ENCODE assay signal across 1 cellular context in genomic region chr21:37348664-37349063, GRCh38.
A peak's percentile ranks its signal among the peaks of the same experiment; 100 is the strongest.
TF ChIP-seq lines count a peak whose summit lies in the region.

No MANE protein-coding gene starts in this region.

TF ChIP-seq in K562, 482 proteins besides CTCF, POLR2A, EP300 and RAD21 (continued from another document and continues in another):
- TF ChIP-seq MCM5 (IDR thresholded peaks at IDR 0.05; ENCODE audit: low read depth) (no peak), ZNF79 (CRISPR knock-in tag; IDR thresholded peaks at IDR 0.05; ENCODE audit: low read depth) (no peak), ILK (tag; IDR thresholded peaks at IDR 0.05; ENCODE audit: borderline replicate concordance, low read depth) (no peak), ZNF217 (CRISPR knock-in tag; IDR thresholded peaks at IDR 0.05) (no peak), FOXK2 (conservative IDR thresholded peaks at IDR 0.05 in 1 of 2, IDR thresholded peaks at IDR 0.05 in 1 of 2; ENCODE audit: low read depth in 2 of 2) (0 out of 4 replicates have a peak, but pooled peaks of 1 of the 2 experiments have one; percentile 18), BMI1 (IDR thresholded peaks at IDR 0.05; ENCODE audit: low read length) (no peak), ZNF224 (CRISPR knock-in tag; IDR thresholded peaks at IDR 0.05) (no peak), FOXM1 (IDR thresholded peaks at IDR 0.05; ENCODE audit: low read depth) (peak; percentile 50; the same call in 1 of the 2 replicates), FOXM1 (CRISPR knock-in tag; IDR thresholded peaks at IDR 0.05; ENCODE audit: low read depth) (no peak), ZNF444 (CRISPR knock-in tag; IDR thresholded peaks at IDR 0.05) (no peak), HMGXB4 (CRISPR knock-in tag; IDR thresholded peaks at IDR 0.05) (no peak), NCOR1 (IDR thresholded peaks at IDR 0.05) (0 out of 2 replicates have a peak, but pooled peaks have one; percentile 22), CREM (IDR thresholded peaks at IDR 0.05; ENCODE audit: low read depth) (no peak), ZNF3 (CRISPR knock-in tag; IDR thresholded peaks at IDR 0.05) (no peak), ZNF274 (IDR thresholded peaks at IDR 0.05; ENCODE audit: borderline replicate concordance, low read depth, low read length) (no peak), CHCHD3 (CRISPR knock-in tag; IDR thresholded peaks at IDR 0.05) (no peak), HNRNPK (IDR thresholded peaks at IDR 0.05; ENCODE audit: low read depth, low read length, poor library complexity, severe bottlenecking) (no peak), ZNF232 (CRISPR knock-in tag; IDR thresholded peaks at IDR 0.05) (no peak), HDAC1 (IDR thresholded peaks at IDR 0.05) (peak in 1 of 2 experiments; percentile 52; a peak in 1 of 4 replicates), U2AF2 (optimal IDR thresholded peaks at IDR 0.05; ENCODE audit: low read depth, low read length) (no peak), ZZZ3 (IDR thresholded peaks at IDR 0.05) (no peak), ZNF143 (CRISPR knock-in tag; IDR thresholded peaks at IDR 0.05) (no peak), ZBTB12 (CRISPR knock-in tag; IDR thresholded peaks at IDR 0.05) (no peak), KDM1A (IDR thresholded peaks at IDR 0.05) (peak; percentile 23 to 45; a peak in 1 of 4 replicates), MXI1 (IDR thresholded peaks at IDR 0.05; ENCODE audit: low read depth, low read length) (no peak), HDAC8 (tag; IDR thresholded peaks at IDR 0.05) (no peak), CSDE1 (IDR thresholded peaks at IDR 0.05) (no peak), CAMTA2 (CRISPR knock-in tag; conservative IDR thresholded peaks at IDR 0.05) (no peak), LEF1 (IDR thresholded peaks at IDR 0.05) (peak; percentile 44; the same call in 1 of the 2 replicates), ZNF695 (CRISPR knock-in tag; IDR thresholded peaks at IDR 0.05) (no peak), ZNF584 (CRISPR knock-in tag; IDR thresholded peaks at IDR 0.05; ENCODE audit: low read depth) (no peak), JUN (IDR thresholded peaks at IDR 0.05; ENCODE audit: borderline replicate concordance, low read depth, low read length) (0 out of 2 replicates have a peak, but pooled peaks have one; percentile 5), JUN (CRISPR knock-in tag; IDR thresholded peaks at IDR 0.05; ENCODE audit: borderline replicate concordance) (no peak), ZC3H11A (IDR thresholded peaks at IDR 0.05; ENCODE audit: low read depth, low read length) (no peak), PHB (CRISPR knock-in tag; IDR thresholded peaks at IDR 0.05) (no peak), PML (IDR thresholded peaks at IDR 0.05; ENCODE audit: low read length) (no peak), PURB (CRISPR knock-in tag; IDR thresholded peaks at IDR 0.05; ENCODE audit: low read depth) (no peak), SIN3A (IDR thresholded peaks at IDR 0.05; ENCODE audit: borderline replicate concordance in 2 of 2, control insufficient read depth in 1 of 2, low read depth in 2 of 2, low read length in 2 of 2) (no peak), RERE (CRISPR knock-in tag; IDR thresholded peaks at IDR 0.05; ENCODE audit: borderline replicate concordance) (no peak), ZNF431 (CRISPR knock-in tag; IDR thresholded peaks at IDR 0.05) (no peak), ETS2 (tag; IDR thresholded peaks at IDR 0.05; ENCODE audit: borderline replicate concordance, poor library complexity, severe bottlenecking) (no peak), KLF10 (CRISPR knock-in tag; IDR thresholded peaks at IDR 0.05) (no peak), ZNF644 (tag; IDR thresholded peaks at IDR 0.05; ENCODE audit: low read depth) (no peak), ETV1 (tag; conservative IDR thresholded peaks at IDR 0.05; ENCODE audit: low read depth) (0 out of 2 replicates have a peak, but pooled peaks have one; percentile 34), ARHGAP35 (IDR thresholded peaks at IDR 0.05; ENCODE audit: partially characterized antibody) (no peak), TCF3 (CRISPR knock-in tag; IDR thresholded peaks at IDR 0.05) (no peak), MTA3 (IDR thresholded peaks at IDR 0.05; ENCODE audit: borderline replicate concordance) (peak; percentile 75; the same call in 1 of the 2 replicates), ATF4 (CRISPR knock-in tag; IDR thresholded peaks at IDR 0.05) (no peak), ZNF436 (CRISPR knock-in tag; IDR thresholded peaks at IDR 0.05) (no peak), MAFF (IDR thresholded peaks at IDR 0.05; ENCODE audit: low read length) (no peak), GABPB2 (CRISPR knock-in tag; conservative IDR thresholded peaks at IDR 0.05) (no peak), EHMT2 (IDR thresholded peaks at IDR 0.05) (peak; percentile 46; the same call in 1 of the 2 replicates), CBX1 (IDR thresholded peaks at IDR 0.05; ENCODE audit: low read depth) (peak; percentile 82; the same call in 1 of the 2 replicates), JUND (IDR thresholded peaks at IDR 0.05; ENCODE audit: borderline replicate concordance, low read depth, low read length) (0 out of 2 replicates have a peak, but pooled peaks have one; percentile 13), JUND (tag; IDR thresholded peaks at IDR 0.05; ENCODE audit: borderline replicate concordance, low read depth, low read length) (0 out of 3 replicates have a peak, but pooled peaks have one; percentile 33), KLF16 (IDR thresholded peaks at IDR 0.05) (no peak), FIP1L1 (IDR thresholded peaks at IDR 0.05; ENCODE audit: low read depth, low read length, poor library complexity, severe bottlenecking) (no peak), CBX3 (IDR thresholded peaks at IDR 0.05; ENCODE audit: borderline replicate concordance in 1 of 2, low read length in 2 of 2) (peak in 1 of 2 experiments; percentile 100; a peak in 2 of 3 replicates)
- TF ChIP-seq, protein P1, sequence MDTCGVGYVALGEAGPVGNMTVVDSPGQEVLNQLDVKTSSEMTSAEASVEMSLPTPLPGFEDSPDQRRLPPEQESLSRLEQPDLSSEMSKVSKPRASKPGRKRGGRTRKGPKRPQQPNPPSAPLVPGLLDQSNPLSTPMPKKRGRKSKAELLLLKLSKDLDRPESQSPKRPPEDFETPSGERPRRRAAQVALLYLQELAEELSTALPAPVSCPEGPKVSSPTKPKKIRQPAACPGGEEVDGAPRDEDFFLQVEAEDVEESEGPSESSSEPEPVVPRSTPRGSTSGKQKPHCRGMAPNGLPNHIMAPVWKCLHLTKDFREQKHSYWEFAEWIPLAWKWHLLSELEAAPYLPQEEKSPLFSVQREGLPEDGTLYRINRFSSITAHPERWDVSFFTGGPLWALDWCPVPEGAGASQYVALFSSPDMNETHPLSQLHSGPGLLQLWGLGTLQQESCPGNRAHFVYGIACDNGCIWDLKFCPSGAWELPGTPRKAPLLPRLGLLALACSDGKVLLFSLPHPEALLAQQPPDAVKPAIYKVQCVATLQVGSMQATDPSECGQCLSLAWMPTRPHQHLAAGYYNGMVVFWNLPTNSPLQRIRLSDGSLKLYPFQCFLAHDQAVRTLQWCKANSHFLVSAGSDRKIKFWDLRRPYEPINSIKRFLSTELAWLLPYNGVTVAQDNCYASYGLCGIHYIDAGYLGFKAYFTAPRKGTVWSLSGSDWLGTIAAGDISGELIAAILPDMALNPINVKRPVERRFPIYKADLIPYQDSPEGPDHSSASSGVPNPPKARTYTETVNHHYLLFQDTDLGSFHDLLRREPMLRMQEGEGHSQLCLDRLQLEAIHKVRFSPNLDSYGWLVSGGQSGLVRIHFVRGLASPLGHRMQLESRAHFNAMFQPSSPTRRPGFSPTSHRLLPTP (IDR thresholded peaks at IDR 0.05; ENCODE audit: borderline replicate concordance, extremely low read depth, insufficient read length), result no peak
- TF ChIP-seq, protein P2, sequence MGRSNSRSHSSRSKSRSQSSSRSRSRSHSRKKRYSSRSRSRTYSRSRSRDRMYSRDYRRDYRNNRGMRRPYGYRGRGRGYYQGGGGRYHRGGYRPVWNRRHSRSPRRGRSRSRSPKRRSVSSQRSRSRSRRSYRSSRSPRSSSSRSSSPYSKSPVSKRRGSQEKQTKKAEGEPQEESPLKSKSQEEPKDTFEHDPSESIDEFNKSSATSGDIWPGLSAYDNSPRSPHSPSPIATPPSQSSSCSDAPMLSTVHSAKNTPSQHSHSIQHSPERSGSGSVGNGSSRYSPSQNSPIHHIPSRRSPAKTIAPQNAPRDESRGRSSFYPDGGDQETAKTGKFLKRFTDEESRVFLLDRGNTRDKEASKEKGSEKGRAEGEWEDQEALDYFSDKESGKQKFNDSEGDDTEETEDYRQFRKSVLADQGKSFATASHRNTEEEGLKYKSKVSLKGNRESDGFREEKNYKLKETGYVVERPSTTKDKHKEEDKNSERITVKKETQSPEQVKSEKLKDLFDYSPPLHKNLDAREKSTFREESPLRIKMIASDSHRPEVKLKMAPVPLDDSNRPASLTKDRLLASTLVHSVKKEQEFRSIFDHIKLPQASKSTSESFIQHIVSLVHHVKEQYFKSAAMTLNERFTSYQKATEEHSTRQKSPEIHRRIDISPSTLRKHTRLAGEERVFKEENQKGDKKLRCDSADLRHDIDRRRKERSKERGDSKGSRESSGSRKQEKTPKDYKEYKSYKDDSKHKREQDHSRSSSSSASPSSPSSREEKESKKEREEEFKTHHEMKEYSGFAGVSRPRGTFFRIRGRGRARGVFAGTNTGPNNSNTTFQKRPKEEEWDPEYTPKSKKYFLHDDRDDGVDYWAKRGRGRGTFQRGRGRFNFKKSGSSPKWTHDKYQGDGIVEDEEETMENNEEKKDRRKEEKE (IDR thresholded peaks at IDR 0.05; ENCODE audit: borderline replicate concordance in 1 of 2, control insufficient read depth in 1 of 2, low read depth in 2 of 2, low read length in 1 of 2), result no peak
- TF ChIP-seq, protein P3, sequence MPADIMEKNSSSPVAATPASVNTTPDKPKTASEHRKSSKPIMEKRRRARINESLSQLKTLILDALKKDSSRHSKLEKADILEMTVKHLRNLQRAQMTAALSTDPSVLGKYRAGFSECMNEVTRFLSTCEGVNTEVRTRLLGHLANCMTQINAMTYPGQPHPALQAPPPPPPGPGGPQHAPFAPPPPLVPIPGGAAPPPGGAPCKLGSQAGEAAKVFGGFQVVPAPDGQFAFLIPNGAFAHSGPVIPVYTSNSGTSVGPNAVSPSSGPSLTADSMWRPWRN (IDR thresholded peaks at IDR 0.05; ENCODE audit: low read depth), result no peak
